In genomic region chr13:39676315-39676876, GRCh38 we compare ENCODE assay signal across 9 cellular contexts. TPM values are rescaled to one million over a fixed set of nuclear protein-coding genes. Genes with fewer than 3 reads are reported as not detected.
DNase-seq lines count a peak whose midpoint lies in the region; ATAC-seq and TF ChIP-seq lines count a peak whose summit lies in the region.
"Had no signal": no experiment of that assay in that cellular context is flagged by ENCODE, and none has a peak within 500 bp of the region (broad histone marks: within the 10 kb centered on the region; RNA-seq: fewer than 3 reads in every experiment).

No MANE protein-coding gene starts in this region.

- H3K36me3 Mint-ChIP-seq in osteocyte (ENCODE audit: unreplicated experiment) = peaks cover 22% of the 10 kb centered on the region

- peak; percentile 37 for TF ChIP-seq CTCF in epithelial cell of esophagus (IDR thresholded peaks at IDR 0.05; ENCODE audit: insufficient read depth, low read depth, low read length, missing control alignments)
- TF ChIP-seq CTCF in osteocyte (IDR thresholded peaks at IDR 0.05) = peak; percentile 61

- H3K27me3 Mint-ChIP-seq in osteocyte (ENCODE audit: unreplicated experiment) = no peaks in the 10 kb centered on the region

- H3K4me3 Mint-ChIP-seq in osteocyte (ENCODE audit: unreplicated experiment) = no peak overlapping the region

- H3K9me3 Mint-ChIP-seq in osteocyte (ENCODE audit: unreplicated experiment) = peaks cover 4% of the 10 kb centered on the region

- H3K27ac Mint-ChIP-seq in osteocyte (ENCODE audit: unreplicated experiment) = no peak overlapping the region

- no peaks in the 10 kb centered on the region for H3K4me1 Mint-ChIP-seq in osteocyte (ENCODE audit: unreplicated experiment)

- no peak for TF ChIP-seq EP300 in Ishikawa (IDR thresholded peaks at IDR 0.05; ENCODE audit: borderline replicate concordance)

- TF ChIP-seq RAD21 in Ishikawa (IDR thresholded peaks at IDR 0.05; ENCODE audit: low read depth) = peak; percentile 30

- DNase-seq in NCI-H1436 (lab: John Stamatoyannopoulos, UW) (peak; percentile 0), NCI-H1436 treated with DMSO at 0.1 percent for 48 hours (lab: John Stamatoyannopoulos, UW) (no peak), RPMI7951 (ENCODE audit: low read depth) (peak; percentile 48), epithelial cell of esophagus (ENCODE audit: low read depth) (peak; percentile 67), osteocyte (ENCODE audit: extremely low spot score, unreplicated experiment) (no peak), epidermal melanocyte (ENCODE audit: insufficient read length, low spot score) (no peak)
- DNase-seq in stimulated activated naive CD8-positive, alpha-beta T cell treated with anti-CD3 and anti-CD28 coated beads, Interleukin-15, Interleukin-2, amounts not matched to agents 100 U/mL and 50 U/mL, for 24 hours = no peak

- H3K4me3 ChIP-seq in epithelial cell of esophagus (ENCODE audit: low read length) = no peak overlapping the region
- H3K4me3 ChIP-seq: BLaER1 had no signal

- no peak for ATAC-seq in stimulated activated naive CD8-positive, alpha-beta T cell treated with anti-CD3 and anti-CD28 coated beads, Interleukin-15, Interleukin-2, amounts not matched to agents 100 U/mL and 50 U/mL, for 24 hours

TF ChIP-seq in Ishikawa, 13 proteins besides CTCF, POLR2A, EP300 and RAD21:
- TF ChIP-seq TEAD4 (IDR thresholded peaks at IDR 0.05) (no peak), NFIC (IDR thresholded peaks at IDR 0.05) (no peak), YY1 (IDR thresholded peaks at IDR 0.05; ENCODE audit: low read depth) (no peak), USF1 (IDR thresholded peaks at IDR 0.05) (no peak), EGR1 (IDR thresholded peaks at IDR 0.05) (no peak), CEBPB (IDR thresholded peaks at IDR 0.05) (no peak), TCF12 (IDR thresholded peaks at IDR 0.05; ENCODE audit: low read depth) (no peak), FOXM1 (IDR thresholded peaks at IDR 0.05; ENCODE audit: borderline replicate concordance, low read depth) (no peak), ZBTB7A (IDR thresholded peaks at IDR 0.05; ENCODE audit: low read depth) (no peak), TAF1 (IDR thresholded peaks at IDR 0.05; ENCODE audit: low read depth) (no peak), REST (IDR thresholded peaks at IDR 0.05; ENCODE audit: low read depth) (no peak), CREB1 (IDR thresholded peaks at IDR 0.05; ENCODE audit: low read depth) (no peak), MAX (IDR thresholded peaks at IDR 0.05) (no peak)

RNA-seq across cellular contexts. Expression of gene COG6, which starts 20.9 kb away (rescaled TPM):
- total RNA-seq in RPMI7951 (2014; rRNA removed; shearing (Covaris generic)) = 16.1 and 17.5 TPM in 2 replicates
- 38.7 and 42.4 TPM in 2 replicates for total RNA-seq in osteocyte

Comparison
In these comparisons a context has a peak if more than half of its experiments do, and no peak if none do; other contexts are left out.
1. DNase-seq: peak in NCI-H1436 (single experiment), RPMI7951 (single experiment) and epithelial cell of esophagus (single experiment); none in NCI-H1436 treated with DMSO at 0.1 percent for 48 hours (single experiment), osteocyte (single experiment), stimulated activated naive CD8-positive, alpha-beta T cell treated with anti-CD3 and anti-CD28 coated beads, Interleukin-15, Interleukin-2, amounts not matched to agents 100 U/mL and 50 U/mL, for 24 hours (single experiment) and epidermal melanocyte (single experiment).